Comparison of ENCODE assay signal across 1 cellular context in the genomic region with DNA sequence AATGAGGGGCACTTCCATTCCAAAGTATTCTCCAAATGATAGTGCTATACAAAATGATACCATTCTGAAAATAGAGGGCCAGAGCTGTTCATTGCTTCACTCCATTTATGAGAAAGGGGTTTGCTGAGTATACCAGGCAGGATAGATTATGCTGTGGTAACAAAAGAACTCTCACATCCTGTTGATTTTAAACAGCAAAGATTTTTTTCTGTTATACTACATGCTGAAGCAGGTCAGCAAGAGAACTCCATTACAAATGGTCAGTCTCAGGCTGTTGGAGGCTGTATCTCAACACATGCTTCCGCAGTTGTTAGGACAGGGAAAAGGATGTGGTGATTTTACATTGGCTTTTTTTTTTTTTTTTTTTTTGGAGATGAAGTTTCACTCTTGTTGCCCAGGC.
TF ChIP-seq lines count a peak whose summit lies in the region.

No MANE protein-coding gene starts in this region.

TF ChIP-seq in GM12878, 131 proteins besides CTCF, POLR2A, EP300 and RAD21:
- TF ChIP-seq ZNF24 (IDR thresholded peaks at IDR 0.05), result 0 out of 2 replicates have a peak, but pooled peaks have one; percentile 26
- TF ChIP-seq HDAC6 (IDR thresholded peaks at IDR 0.05; ENCODE audit: unreplicated experiment), result no peak
- TF ChIP-seq, protein P1, sequence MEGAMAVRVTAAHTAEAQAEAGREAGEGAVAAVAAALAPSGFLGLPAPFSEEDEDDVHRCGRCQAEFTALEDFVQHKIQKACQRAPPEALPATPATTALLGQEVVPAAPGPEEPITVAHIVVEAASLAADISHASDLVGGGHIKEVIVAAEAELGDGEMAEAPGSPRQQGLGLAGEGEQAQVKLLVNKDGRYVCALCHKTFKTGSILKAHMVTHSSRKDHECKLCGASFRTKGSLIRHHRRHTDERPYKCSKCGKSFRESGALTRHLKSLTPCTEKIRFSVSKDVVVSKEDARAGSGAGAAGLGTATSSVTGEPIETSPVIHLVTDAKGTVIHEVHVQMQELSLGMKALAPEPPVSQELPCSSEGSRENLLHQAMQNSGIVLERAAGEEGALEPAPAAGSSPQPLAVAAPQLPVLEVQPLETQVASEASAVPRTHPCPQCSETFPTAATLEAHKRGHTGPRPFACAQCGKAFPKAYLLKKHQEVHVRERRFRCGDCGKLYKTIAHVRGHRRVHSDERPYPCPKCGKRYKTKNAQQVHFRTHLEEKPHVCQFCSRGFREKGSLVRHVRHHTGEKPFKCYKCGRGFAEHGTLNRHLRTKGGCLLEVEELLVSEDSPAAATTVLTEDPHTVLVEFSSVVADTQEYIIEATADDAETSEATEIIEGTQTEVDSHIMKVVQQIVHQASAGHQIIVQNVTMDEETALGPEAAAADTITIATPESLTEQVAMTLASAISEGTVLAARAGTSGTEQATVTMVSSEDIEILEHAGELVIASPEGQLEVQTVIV (IDR thresholded peaks at IDR 0.05; ENCODE audit: borderline replicate concordance, partially characterized antibody), result no peak
- TF ChIP-seq IKZF2 (IDR thresholded peaks at IDR 0.05), result no peak
- TF ChIP-seq, protein P2, sequence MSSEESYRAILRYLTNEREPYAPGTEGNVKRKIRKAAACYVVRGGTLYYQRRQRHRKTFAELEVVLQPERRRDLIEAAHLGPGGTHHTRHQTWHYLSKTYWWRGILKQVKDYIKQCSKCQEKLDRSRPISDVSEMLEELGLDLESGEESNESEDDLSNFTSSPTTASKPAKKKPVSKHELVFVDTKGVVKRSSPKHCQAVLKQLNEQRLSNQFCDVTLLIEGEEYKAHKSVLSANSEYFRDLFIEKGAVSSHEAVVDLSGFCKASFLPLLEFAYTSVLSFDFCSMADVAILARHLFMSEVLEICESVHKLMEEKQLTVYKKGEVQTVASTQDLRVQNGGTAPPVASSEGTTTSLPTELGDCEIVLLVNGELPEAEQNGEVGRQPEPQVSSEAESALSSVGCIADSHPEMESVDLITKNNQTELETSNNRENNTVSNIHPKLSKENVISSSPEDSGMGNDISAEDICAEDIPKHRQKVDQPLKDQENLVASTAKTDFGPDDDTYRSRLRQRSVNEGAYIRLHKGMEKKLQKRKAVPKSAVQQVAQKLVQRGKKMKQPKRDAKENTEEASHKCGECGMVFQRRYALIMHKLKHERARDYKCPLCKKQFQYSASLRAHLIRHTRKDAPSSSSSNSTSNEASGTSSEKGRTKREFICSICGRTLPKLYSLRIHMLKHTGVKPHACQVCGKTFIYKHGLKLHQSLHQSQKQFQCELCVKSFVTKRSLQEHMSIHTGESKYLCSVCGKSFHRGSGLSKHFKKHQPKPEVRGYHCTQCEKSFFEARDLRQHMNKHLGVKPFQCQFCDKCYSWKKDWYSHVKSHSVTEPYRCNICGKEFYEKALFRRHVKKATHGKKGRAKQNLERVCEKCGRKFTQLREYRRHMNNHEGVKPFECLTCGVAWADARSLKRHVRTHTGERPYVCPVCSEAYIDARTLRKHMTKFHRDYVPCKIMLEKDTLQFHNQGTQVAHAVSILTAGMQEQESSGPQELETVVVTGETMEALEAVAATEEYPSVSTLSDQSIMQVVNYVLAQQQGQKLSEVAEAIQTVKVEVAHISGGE (CRISPR knock-in tag; IDR thresholded peaks at IDR 0.05), result no peak
- no peak for TF ChIP-seq POLR2AphosphoS2 (IDR thresholded peaks at IDR 0.05; ENCODE audit: low read depth, low read length)
- TF ChIP-seq IKZF1 (conservative IDR thresholded peaks at IDR 0.05), result no peak
- TF ChIP-seq SIN3A (IDR thresholded peaks at IDR 0.05; ENCODE audit: low read depth, low read length), result no peak
- TF ChIP-seq FOS (IDR thresholded peaks at IDR 0.05; ENCODE audit: borderline replicate concordance, extremely low read depth, insufficient read length), result no peak
- 0 out of 2 replicates have a peak, but pooled peaks have one; percentile 14 for TF ChIP-seq ZNF384 (IDR thresholded peaks at IDR 0.05; ENCODE audit: borderline replicate concordance, low read depth, low read length)
- TF ChIP-seq YBX1 (IDR thresholded peaks at IDR 0.05), result no peak
- TF ChIP-seq ETV6 (conservative IDR thresholded peaks at IDR 0.05 in 1 of 2, IDR thresholded peaks at IDR 0.05 in 1 of 2; ENCODE audit: borderline replicate concordance in 1 of 2, low read depth in 1 of 2), result no peak
- TF ChIP-seq RUNX3 (IDR thresholded peaks at IDR 0.05; ENCODE audit: low read length), result peak; percentile 52
- TF ChIP-seq JUND (IDR thresholded peaks at IDR 0.05; ENCODE audit: low read depth, low read length), result no peak
- no peak for TF ChIP-seq SIX5 (IDR thresholded peaks at IDR 0.05; ENCODE audit: low read depth, low read length, severe bottlenecking)
